ENCODE assay signal across 2 cellular contexts in the genomic region with DNA sequence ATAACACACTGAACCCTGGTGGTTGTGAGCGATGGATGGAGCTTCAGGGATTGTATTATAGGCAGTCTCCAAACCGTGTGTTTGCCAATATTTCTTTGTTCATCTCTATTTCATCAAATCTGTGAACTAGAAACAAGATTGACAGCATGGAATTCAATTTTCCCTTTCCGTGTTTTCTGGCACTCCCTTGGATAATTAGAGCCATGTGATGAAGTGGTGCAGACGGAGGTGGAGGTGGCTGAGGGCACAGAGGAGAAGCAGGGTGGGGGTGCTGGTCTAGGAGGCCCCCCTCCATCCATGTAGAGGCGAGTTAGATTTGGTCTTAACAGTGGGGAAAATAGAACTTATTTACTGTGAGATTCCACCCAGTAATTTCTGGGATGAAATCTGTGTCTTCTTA.
TF ChIP-seq lines count a peak whose summit lies in the region.

No MANE protein-coding gene starts in this region.

TF ChIP-seq in neural cell, 6 proteins besides CTCF, POLR2A, EP300 and RAD21:
- peak; percentile 53 for TF ChIP-seq REST (IDR thresholded peaks at IDR 0.05; ENCODE audit: borderline replicate concordance)
- no peak for TF ChIP-seq TAF1 (IDR thresholded peaks at IDR 0.05; ENCODE audit: low read depth)

TF ChIP-seq in SK-N-SH, 30 proteins besides CTCF, POLR2A, EP300 and RAD21 (continued from another document):
- TF ChIP-seq REST (IDR thresholded peaks at IDR 0.05; ENCODE audit: low read depth, low read length) (no peak), CHD2 (IDR thresholded peaks at IDR 0.05; ENCODE audit: low read length, partially characterized antibody) (no peak), GATA2 (CRISPR knock-in tag; IDR thresholded peaks at IDR 0.05) (no peak), RFX5 (IDR thresholded peaks at IDR 0.05; ENCODE audit: low read length) (no peak), ZBTB33 (IDR thresholded peaks at IDR 0.05; ENCODE audit: borderline replicate concordance, low read depth) (no peak), FOSL2 (IDR thresholded peaks at IDR 0.05; ENCODE audit: borderline replicate concordance, low read depth) (no peak)
